ENCODE assay signal across 9 cellular contexts in genomic region chr11:79441159-79441875, GRCh38. TPM values are rescaled to one million over a fixed set of nuclear protein-coding genes. Genes with fewer than 3 reads are reported as not detected.
A peak's percentile ranks its signal among the peaks of the same experiment; 100 is the strongest.
DNase-seq lines count a peak whose midpoint lies in the region; ATAC-seq and TF ChIP-seq lines count a peak whose summit lies in the region.
"Had no signal": no experiment of that assay in that cellular context is flagged by ENCODE, and none has a peak within 500 bp of the region (broad histone marks: within the 10 kb centered on the region; RNA-seq: fewer than 3 reads in every experiment).

No MANE protein-coding gene starts in this region.

- H3K4me3 ChIP-seq in endocrine pancreas (ENCODE audit: control insufficient read depth, insufficient read depth, low read length) (peak overlapping the region; percentile 66), neural progenitor cell (peak overlapping the region; percentile 78)

- no peaks in the 10 kb centered on the region for H3K36me3 ChIP-seq in endocrine pancreas (ENCODE audit: control insufficient read depth, insufficient read depth, low read length)
- no peaks in the 10 kb centered on the region for H3K36me3 ChIP-seq in neural progenitor cell

- peaks cover 30% of the 10 kb centered on the region for H3F3A ChIP-seq in neural progenitor cell (ENCODE audit: low read depth)

- no peaks in the 10 kb centered on the region for H3K79me2 ChIP-seq in neural progenitor cell (ENCODE audit: low read depth)

- H3K27me3 ChIP-seq in endocrine pancreas (ENCODE audit: control insufficient read depth, insufficient read depth, low read length) (no peaks in the 10 kb centered on the region), neural progenitor cell (peaks cover 72% of the 10 kb centered on the region)

- peaks cover 10 to 11% of the 10 kb centered on the region in 2 donors for H3K36me3 Mint-ChIP-seq in CD14-positive monocyte
- H3K36me3 Mint-ChIP-seq in neural progenitor cell = no peaks in the 10 kb centered on the region

- H3K27ac Mint-ChIP-seq in CD14-positive monocyte (peak overlapping the region; percentile 57 to 97 (median 86)), neural progenitor cell (peak overlapping the region; percentile 71)

- intact Hi-C loops in CD14-positive monocyte (cut with micrococcal nuclease) = no loop called here

- no peak for TF ChIP-seq CTCF in CD14-positive monocyte (IDR thresholded peaks at IDR 0.05)
- TF ChIP-seq CTCF in neural progenitor cell (IDR thresholded peaks at IDR 0.05) = no peak

- peak overlapping the region; percentile 100 for H2AFZ ChIP-seq in neural progenitor cell (replicated peaks)

- H3K4me3 Mint-ChIP-seq in CD14-positive monocyte (peak overlapping the region; percentile 83 to 96), neural progenitor cell (peak overlapping the region; percentile 88)

- peak; percentile 46 for DNase-seq in CD14-positive monocyte (ENCODE audit: low spot score)
- peak; percentile 79 for DNase-seq in M059J (ENCODE audit: low read depth)
- peak; percentile 31 for DNase-seq in neural progenitor cell (ENCODE audit: low spot score)
- DNase-seq in GOT3 (lab: John Stamatoyannopoulos, UW) = no peak
- no peak for DNase-seq in T1000 (lab: John Stamatoyannopoulos, UW)
- DNase-seq in RPMI8226 = no peak

- no peak for ATAC-seq in HG03460 (IDR thresholded peaks at IDR 0.05; ENCODE audit: unreplicated experiment)

- H3K27me3 Mint-ChIP-seq in CD14-positive monocyte (ENCODE audit: low read depth in 3 of 3) = peaks cover 63 to 95% (median 83%) of the 10 kb centered on the region in 3 donors
- H3K27me3 Mint-ChIP-seq in neural progenitor cell (ENCODE audit: insufficient read depth, low read depth) = peaks cover 4% of the 10 kb centered on the region

- peak overlapping the region; percentile 95 for H3K4me2 ChIP-seq in neural progenitor cell

- H3K4me1 Mint-ChIP-seq in CD14-positive monocyte (peaks cover 41% of the 10 kb centered on the region), neural progenitor cell (peaks cover 39% of the 10 kb centered on the region)

- H4K20me1 ChIP-seq in neural progenitor cell (ENCODE audit: low read depth) = peaks cover 31% of the 10 kb centered on the region

- no peaks in the 10 kb centered on the region for H3K9me3 ChIP-seq in endocrine pancreas (ENCODE audit: control insufficient read depth, low read length)
- no peaks in the 10 kb centered on the region for H3K9me3 ChIP-seq in neural progenitor cell (ENCODE audit: low read depth)

- H3K9ac ChIP-seq in endocrine pancreas (ENCODE audit: control insufficient read depth, insufficient read depth, low read length) = peak overlapping the region; percentile 40
- no peak overlapping the region for H3K9ac ChIP-seq in neural progenitor cell

- H3K4me1 ChIP-seq in endocrine pancreas (ENCODE audit: control insufficient read depth, insufficient read depth, low read length) (no peaks in the 10 kb centered on the region), neural progenitor cell (peaks cover 35% of the 10 kb centered on the region)

- H3K9me3 Mint-ChIP-seq in CD14-positive monocyte (peaks cover 0 to 43% (median 30%) of the 10 kb centered on the region in 7 donors), neural progenitor cell (no peaks in the 10 kb centered on the region)

- no peak overlapping the region for H3K27ac ChIP-seq in neural progenitor cell

RNA-seq across cellular contexts. Expression of gene TENM4, which starts 0.5 kb away (rescaled TPM):
- polyA plus RNA-seq in CD14-positive monocyte = under 1 TPM in 1 of 2 donors, not detected in 1; 0.31 TPM
- 5.5 and 22.6 TPM in 2 replicates for total RNA-seq in M059J (2014; rRNA removed; shearing (Covaris generic))
- total RNA-seq in neural progenitor cell (ENCODE audit: low replicate concordance) = 5.1 and 16.6 TPM in 2 replicates
- total RNA-seq: activated CD8-positive, alpha-beta memory T cell treated with anti-CD3 and anti-CD28 coated beads for 36 hours had no signal

Comparison
In these comparisons a context has a peak if more than half of its experiments do, and no peak if none do; other contexts are left out.
1. DNase-seq: peak in CD14-positive monocyte (single experiment), M059J (single experiment) and neural progenitor cell (single experiment); none in GOT3 (single experiment), T1000 (single experiment) and RPMI8226 (single experiment).